Comparison of ENCODE assay signal across 9 cellular contexts in the genomic region with DNA sequence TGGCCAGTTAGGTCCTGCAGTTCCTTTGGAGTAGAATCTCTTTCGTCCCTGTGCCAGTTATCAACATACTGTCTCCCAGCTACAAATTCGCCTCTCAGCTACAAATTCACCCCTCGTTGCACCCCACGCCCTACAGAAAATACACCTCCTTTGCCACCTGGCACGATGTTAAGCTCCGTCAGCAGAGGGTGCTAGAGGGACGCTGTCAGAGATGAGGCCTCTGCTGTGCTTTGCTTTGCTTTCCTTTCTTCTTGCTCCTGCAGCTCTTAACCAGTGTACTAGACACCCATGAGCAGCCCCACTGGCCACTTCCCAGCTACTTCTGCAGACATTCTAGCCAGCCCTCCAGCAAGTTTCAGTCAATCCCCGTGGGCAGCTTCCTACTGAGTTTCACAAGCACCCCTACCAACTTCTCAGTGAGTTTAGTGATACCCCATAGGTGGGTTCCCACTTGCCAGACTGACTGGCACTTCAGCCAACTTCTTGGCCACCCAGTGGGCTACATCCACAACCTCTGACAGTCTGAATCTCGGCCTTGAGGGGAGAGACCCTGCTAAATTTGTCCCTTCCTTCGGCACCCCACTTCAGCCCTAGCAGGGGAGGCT. TPM values are rescaled to one million over a fixed set of nuclear protein-coding genes. Genes with fewer than 3 reads are reported as not detected.
DNase-seq lines count a peak whose midpoint lies in the region; ATAC-seq and TF ChIP-seq lines count a peak whose summit lies in the region.
"Had no signal": no experiment of that assay in that cellular context is flagged by ENCODE, and none has a peak within 500 bp of the region (broad histone marks: within the 10 kb centered on the region; RNA-seq: fewer than 3 reads in every experiment).

No MANE protein-coding gene starts in this region.

- intact Hi-C loops in activated CD8-positive, alpha-beta T cell treated with anti-CD3 and anti-CD28 coated beads for 36 hours (cut with micrococcal nuclease) = loop anchor here (10.0 kb wide), 1 partner anchor 135 kb away; no protein-coding TSS in a partner anchor

- no peaks in the 10 kb centered on the region for H3K4me1 Mint-ChIP-seq in activated CD8-positive, alpha-beta T cell treated with anti-CD3 and anti-CD28 coated beads for 36 hours (ENCODE audit: low read depth)
- peaks cover 5% of the 10 kb centered on the region for H3K4me1 Mint-ChIP-seq in memory B cell

- no peak overlapping the region for H3K4me3 Mint-ChIP-seq in activated CD8-positive, alpha-beta T cell treated with anti-CD3 and anti-CD28 coated beads for 36 hours
- no peak overlapping the region for H3K4me3 Mint-ChIP-seq in memory B cell
- H3K4me3 Mint-ChIP-seq: activated naive CD8-positive, alpha-beta T cell had no signal

- no peak overlapping the region for H3K27ac Mint-ChIP-seq in activated CD8-positive, alpha-beta T cell treated with anti-CD3 and anti-CD28 coated beads for 36 hours
- H3K27ac Mint-ChIP-seq in memory B cell = no peak overlapping the region
- H3K27ac Mint-ChIP-seq: activated naive CD8-positive, alpha-beta T cell had no signal

- DNase-seq in DMS153 (lab: John Stamatoyannopoulos, UW) (peak; percentile 13), NCI-H748 treated with DMSO at 0.1 percent for 48 hours (lab: John Stamatoyannopoulos, UW) (peak; percentile 3), memory B cell (ENCODE audit: low spot score in 2 of 2) (peak; percentile 76 to 82)
- DNase-seq in activated CD8-positive, alpha-beta T cell treated with anti-CD3 and anti-CD28 coated beads for 36 hours = peak; percentile 88
- peak; percentile 64 for DNase-seq in effector CD8-positive, alpha-beta T cell (lab: John Stamatoyannopoulos, UW)
- peak; percentile 43 for DNase-seq in stimulated activated CD8-positive, alpha-beta memory T cell treated with anti-CD3 and anti-CD28 coated beads, Interleukin-15, amount 100 ng/mL, for 24 hours (ENCODE audit: low read depth)

- H3K9me3 Mint-ChIP-seq in activated CD8-positive, alpha-beta T cell treated with anti-CD3 and anti-CD28 coated beads for 36 hours = no peaks in the 10 kb centered on the region
- H3K9me3 Mint-ChIP-seq in memory B cell = no peaks in the 10 kb centered on the region

- POLR2A ChIA-PET in activated CD8-positive, alpha-beta T cell treated with anti-CD3 and anti-CD28 coated beads for 36 hours (lab: Charles Lee) = interaction anchor here (0.7 to 1.8 kb wide), 4 partner anchors 19 to 521 kb away, joined by 3 to 5 read pairs (median 4); a partner anchor contains a TSS

- CTCF ChIA-PET in activated CD8-positive, alpha-beta T cell treated with anti-CD3 and anti-CD28 coated beads for 36 hours (lab: Charles Lee) = interaction anchor here (0.6 to 4.5 kb wide), 51 partner anchors 9 to 813 kb away, joined by 3 to 63 read pairs (median 3); a partner anchor contains a TSS

- peak; percentile 81 for TF ChIP-seq CTCF in activated CD8-positive, alpha-beta T cell treated with anti-CD3 and anti-CD28 coated beads for 36 hours (IDR thresholded peaks at IDR 0.05)

- ATAC-seq in HG02852 (IDR thresholded peaks at IDR 0.05; ENCODE audit: unreplicated experiment) (peak; percentile 56), memory B cell (ENCODE audit: low read depth) (peak; percentile 96), HG02870 (IDR thresholded peaks at IDR 0.05; ENCODE audit: unreplicated experiment) (no peak)
- ATAC-seq in activated CD8-positive, alpha-beta T cell treated with anti-CD3 and anti-CD28 coated beads for 36 hours = peak; percentile 98

- H3K36me3 Mint-ChIP-seq in activated CD8-positive, alpha-beta T cell treated with anti-CD3 and anti-CD28 coated beads for 36 hours (ENCODE audit: low read depth) = peaks cover 4% of the 10 kb centered on the region
- peaks cover 2% of the 10 kb centered on the region for H3K36me3 Mint-ChIP-seq in memory B cell

- H3K27me3 Mint-ChIP-seq in activated CD8-positive, alpha-beta T cell treated with anti-CD3 and anti-CD28 coated beads for 36 hours = no peaks in the 10 kb centered on the region
- no peaks in the 10 kb centered on the region for H3K27me3 Mint-ChIP-seq in memory B cell
- H3K27me3 Mint-ChIP-seq: activated naive CD8-positive, alpha-beta T cell had no signal

RNA-seq across cellular contexts. Expression of a gene that starts 21.8 kb away (rescaled TPM):
- total RNA-seq in activated CD8-positive, alpha-beta T cell treated with anti-CD3 and anti-CD28 coated beads for 36 hours = 10 to 100 TPM; 18.4 to 19.5 TPM

RNA-seq across cellular contexts. Expression of a gene that starts 21.8 kb away (rescaled TPM):
- 1 to 10 TPM; 2.1 to 2.9 TPM for total RNA-seq in activated CD8-positive, alpha-beta T cell treated with anti-CD3 and anti-CD28 coated beads for 36 hours

RNA-seq across cellular contexts. Expression of a gene that starts 41.8 kb away (rescaled TPM):
- total RNA-seq in activated CD8-positive, alpha-beta T cell treated with anti-CD3 and anti-CD28 coated beads for 36 hours = 1 to 10 TPM; 1.5 to 2.3 TPM

Comparison
In these comparisons a context has a peak if more than half of its experiments do, and no peak if none do; other contexts are left out.
1. DNase-seq: peak in every context shown above with its lines; median percentile 88 in activated CD8-positive, alpha-beta T cell treated with anti-CD3 and anti-CD28 coated beads for 36 hours; 79 in memory B cell; 64 in effector CD8-positive, alpha-beta T cell; 43 in stimulated activated CD8-positive, alpha-beta memory T cell treated with anti-CD3 and anti-CD28 coated beads, Interleukin-15, amount 100 ng/mL, for 24 hours; 13 in DMS153; 3 in NCI-H748 treated with DMSO at 0.1 percent for 48 hours.